27 cellular contexts compared by ENCODE assay signal in genomic region chr14:34723867-34724266, GRCh38.
"Had no signal": no experiment of that assay in that cellular context is flagged by ENCODE, and none has a peak within 500 bp of the region (broad histone marks: within the 10 kb centered on the region; RNA-seq: fewer than 3 reads in every experiment).

No MANE protein-coding gene starts in this region.

- H3K27ac Mint-ChIP-seq: immature natural killer cell; naive thymus-derived CD8-positive, alpha-beta T cell; progenitor cell of endocrine pancreas; stimulated activated memory B cell treated with anti-CD40 and anti-IgM and Interleukin-4, amounts not matched to agents 10 μg/mL and 1 μg/mL and 100 μg/mL, for 72 hours; stimulated activated naive CD8-positive, alpha-beta T cell treated with anti-CD3 and anti-CD28 coated beads, Interleukin-15, amount 100 ng/mL, for 72 hours had no signal

- H3K9me3 ChIP-seq: left lung, lower lobe of right lung, ovary, right atrium auricular region, right lobe of liver, testis, thyroid gland, transverse colon, upper lobe of left lung, vagina had no signal

- H3K27ac ChIP-seq: left lung, lower lobe of right lung, ovary, right atrium auricular region, right lobe of liver, testis, thyroid gland, transverse colon, upper lobe of left lung, vagina had no signal

- ATAC-seq: left colon; left lung; lower lobe of right lung; naive thymus-derived CD8-positive, alpha-beta T cell; stimulated activated memory B cell treated with anti-CD40 and anti-IgM and Interleukin-4, amounts not matched to agents 10 μg/mL and 1 μg/mL and 100 μg/mL, for 72 hours; stimulated activated naive CD8-positive, alpha-beta T cell treated with anti-CD3 and anti-CD28 coated beads, Interleukin-15, amount 100 ng/mL, for 72 hours had no signal

- H3K4me1 ChIP-seq: lower lobe of right lung, testis, thyroid gland, transverse colon, upper lobe of left lung had no signal

- H3K36me3 ChIP-seq: left lung, lower lobe of right lung, ovary, right atrium auricular region, right lobe of liver, thyroid gland, transverse colon, upper lobe of left lung, vagina had no signal

- H3K4me3 ChIP-seq: left lung, lower lobe of right lung, ovary, right atrium auricular region, right lobe of liver, smooth muscle cell, testis, thyroid gland, transverse colon, upper lobe of left lung, vagina had no signal

- H3K4me2 ChIP-seq: smooth muscle cell had no signal

- DNase-seq: immature natural killer cell; kidney; left colon; left lung; lower lobe of right lung; mammary epithelial cell; mesenchymal stem cell; naive thymus-derived CD8-positive, alpha-beta T cell; ovary; right lobe of liver; stimulated activated CD4-positive, alpha-beta T cell treated with anti-CD3 and anti-CD28 coated beads, Interleukin-1b, Interleukin-23, amount 100 ng/mL, for 48 hours; stimulated activated CD4-positive, alpha-beta T cell treated with anti-CD3 and anti-CD28 coated beads, Interleukin-2, amount 100 ng/mL, for 48 hours; stimulated activated CD4-positive, alpha-beta T cell treated with anti-CD3 and anti-CD28 coated beads, Interleukin-4, amount 100 ng/mL, for 4 hours; stimulated activated CD8-positive, alpha-beta memory T cell treated with anti-CD3 and anti-CD28 coated beads, Interleukin-4, amount 100 ng/mL, for 48 hours; stimulated activated naive CD4-positive, alpha-beta T cell treated with Interleukin-2 at 50 U/mL for 16 hours; stimulated activated naive CD8-positive, alpha-beta T cell treated with anti-CD3 and anti-CD28 coated beads, Interleukin-15, amount 100 ng/mL, for 72 hours; testis; thyroid gland; transverse colon; upper lobe of left lung had no signal

- H3K27me3 Mint-ChIP-seq: naive thymus-derived CD8-positive, alpha-beta T cell; stimulated activated memory B cell treated with anti-CD40 and anti-IgM and Interleukin-4, amounts not matched to agents 10 μg/mL and 1 μg/mL and 100 μg/mL, for 72 hours; stimulated activated naive CD8-positive, alpha-beta T cell treated with anti-CD3 and anti-CD28 coated beads, Interleukin-15, amount 100 ng/mL, for 72 hours had no signal

- FAIRE-seq: islet of Langerhans, kidney had no signal

- H3K9me3 Mint-ChIP-seq: immature natural killer cell; naive thymus-derived CD8-positive, alpha-beta T cell; nephron; stimulated activated memory B cell treated with anti-CD40 and anti-IgM and Interleukin-4, amounts not matched to agents 10 μg/mL and 1 μg/mL and 100 μg/mL, for 72 hours; stimulated activated naive CD8-positive, alpha-beta T cell treated with anti-CD3 and anti-CD28 coated beads, Interleukin-15, amount 100 ng/mL, for 72 hours had no signal

- H3K36me3 Mint-ChIP-seq: immature natural killer cell; naive thymus-derived CD8-positive, alpha-beta T cell; stimulated activated memory B cell treated with anti-CD40 and anti-IgM and Interleukin-4, amounts not matched to agents 10 μg/mL and 1 μg/mL and 100 μg/mL, for 72 hours had no signal

- H3K4me3 Mint-ChIP-seq: immature natural killer cell; naive thymus-derived CD8-positive, alpha-beta T cell; nephron; stimulated activated memory B cell treated with anti-CD40 and anti-IgM and Interleukin-4, amounts not matched to agents 10 μg/mL and 1 μg/mL and 100 μg/mL, for 72 hours; stimulated activated naive CD8-positive, alpha-beta T cell treated with anti-CD3 and anti-CD28 coated beads, Interleukin-15, amount 100 ng/mL, for 72 hours had no signal

- H3K27me3 ChIP-seq: left lung, ovary, right atrium auricular region, right lobe of liver, testis, thyroid gland, transverse colon, upper lobe of left lung, vagina had no signal
